ENCODE assay signal across 22 cellular contexts in genomic region chr20:59308493-59309201, GRCh38. TPM values are rescaled to one million over a fixed set of nuclear protein-coding genes. Genes with fewer than 3 reads are reported as not detected.
A peak's percentile ranks its signal among the peaks of the same experiment; 100 is the strongest.
DNase-seq lines count a peak whose midpoint lies in the region; ATAC-seq, FAIRE-seq and TF ChIP-seq lines count a peak whose summit lies in the region.
"Had no signal": no experiment of that assay in that cellular context is flagged by ENCODE, and none has a peak within 500 bp of the region (broad histone marks: within the 10 kb centered on the region; RNA-seq: fewer than 3 reads in every experiment).

No MANE protein-coding gene starts in this region.

- H3K27me3 ChIP-seq in small intestine (ENCODE audit: control insufficient read depth in 2 of 2, insufficient read depth in 2 of 2, low read length in 2 of 2) (peaks cover 0 to 5% of the 10 kb centered on the region in 2 donors), heart left ventricle (peaks cover 0 to 36% (median 11%) of the 10 kb centered on the region in 9 donors)

- H3K9me3 Mint-ChIP-seq in activated CD4-positive, alpha-beta T cell treated with anti-CD3 and anti-CD28 coated beads, Interleukin-2, amount 10 ng/mL, durations not matched to agents 7 days and 5 days = no peaks in the 10 kb centered on the region
- no peaks in the 10 kb centered on the region for H3K9me3 Mint-ChIP-seq in activated CD4-positive, alpha-beta T cell treated with anti-CD3 and anti-CD28 coated beads for 36 hours (ENCODE audit: low read depth)

- no peak for TF ChIP-seq POLR2A in GM18505 (IDR thresholded peaks at IDR 0.05; ENCODE audit: borderline replicate concordance, extremely low read depth, insufficient read depth, insufficient read length)
- TF ChIP-seq POLR2A in heart left ventricle (IDR thresholded peaks at IDR 0.05) = no peak

- H3K4me3 ChIP-seq in small intestine (ENCODE audit: low read depth in 1 of 2, low read length in 2 of 2) (no peak overlapping the region), heart left ventricle (no peak overlapping the region)
- H3K4me3 ChIP-seq: BLaER1 treated with 17β-estradiol and CSF1 and Interleukin-3, amounts not matched to agents 10 nM and 100 nM had no signal

- POLR2A ChIA-PET in activated CD4-positive, alpha-beta T cell treated with anti-CD3 and anti-CD28 coated beads, Interleukin-2, amount 10 ng/mL, durations not matched to agents 7 days and 5 days (lab: Charles Lee) = interaction anchor here (0.7 kb wide), 1 partner anchor 34 kb away, joined by 3 read pairs; no protein-coding TSS in a partner anchor
- POLR2A ChIA-PET in activated CD4-positive, alpha-beta T cell treated with anti-CD3 and anti-CD28 coated beads for 36 hours (lab: Charles Lee) = no interaction called here

- CTCF ChIA-PET in activated CD4-positive, alpha-beta T cell treated with anti-CD3 and anti-CD28 coated beads, Interleukin-2, amount 10 ng/mL, durations not matched to agents 7 days and 5 days (lab: Charles Lee) = no interaction called here
- CTCF ChIA-PET in activated CD4-positive, alpha-beta T cell treated with anti-CD3 and anti-CD28 coated beads for 36 hours (lab: Charles Lee) = no interaction called here

- no peak for DNase-seq in activated CD4-positive, alpha-beta T cell treated with anti-CD3 and anti-CD28 coated beads, Interleukin-2, amount 10 ng/mL, durations not matched to agents 7 days and 5 days
- DNase-seq in activated CD4-positive, alpha-beta T cell treated with anti-CD3 and anti-CD28 coated beads for 36 hours = no peak
- DNase-seq in SW480 (ENCODE audit: low spot score) = peak; percentile 51
- peak; percentile 70 for DNase-seq in islet precursor cell
- peak; percentile 97 for DNase-seq in small intestine
- DNase-seq in heart left ventricle = no peak
- DNase-seq: COR-L47, DMS53, Karpas-422, NCI-H1105 treated with DMSO at 0.1 percent for 48 hours, NCI-H187, NCI-H2171, NCI-H774 had no signal

- peaks cover 23% of the 10 kb centered on the region for H3K4me1 Mint-ChIP-seq in activated CD4-positive, alpha-beta T cell treated with anti-CD3 and anti-CD28 coated beads, Interleukin-2, amount 10 ng/mL, durations not matched to agents 7 days and 5 days
- peaks cover 4% of the 10 kb centered on the region for H3K4me1 Mint-ChIP-seq in activated CD4-positive, alpha-beta T cell treated with anti-CD3 and anti-CD28 coated beads for 36 hours

- no peaks in the 10 kb centered on the region for H3K9me3 ChIP-seq in small intestine (ENCODE audit: control insufficient read depth, low read depth)
- no peaks in the 10 kb centered on the region for H3K9me3 ChIP-seq in heart left ventricle
- H3K9me3 ChIP-seq: BLaER1 treated with 17β-estradiol and CSF1 and Interleukin-3, amounts not matched to agents 10 nM and 100 nM had no signal

- no peaks in the 10 kb centered on the region for H3K36me3 Mint-ChIP-seq in activated CD4-positive, alpha-beta T cell treated with anti-CD3 and anti-CD28 coated beads, Interleukin-2, amount 10 ng/mL, durations not matched to agents 7 days and 5 days (ENCODE audit: low read depth)
- H3K36me3 Mint-ChIP-seq in activated CD4-positive, alpha-beta T cell treated with anti-CD3 and anti-CD28 coated beads for 36 hours (ENCODE audit: low read depth) = no peaks in the 10 kb centered on the region

- no peak for FAIRE-seq in small intestine (lab: Jason Lieb, UNC)
- FAIRE-seq: GM12891, GM19239 had no signal

- H3K36me3 ChIP-seq in small intestine (ENCODE audit: control insufficient read depth in 2 of 2, insufficient read depth in 2 of 2, low read length in 2 of 2) = no peaks in the 10 kb centered on the region
- no peaks in the 10 kb centered on the region for H3K36me3 ChIP-seq in heart left ventricle
- H3K36me3 ChIP-seq: BLaER1 treated with 17β-estradiol and CSF1 and Interleukin-3, amounts not matched to agents 10 nM and 100 nM had no signal

- peak overlapping the region; percentile 25 for H3K27ac Mint-ChIP-seq in activated CD4-positive, alpha-beta T cell treated with anti-CD3 and anti-CD28 coated beads, Interleukin-2, amount 10 ng/mL, durations not matched to agents 7 days and 5 days
- no peak overlapping the region for H3K27ac Mint-ChIP-seq in activated CD4-positive, alpha-beta T cell treated with anti-CD3 and anti-CD28 coated beads for 36 hours

- no peak for TF ChIP-seq CTCF in heart left ventricle (IDR thresholded peaks at IDR 0.05)

- peaks cover 15 to 17% of the 10 kb centered on the region in 2 donors for H3K4me1 ChIP-seq in small intestine (ENCODE audit: control insufficient read depth in 2 of 2, insufficient read depth in 1 of 2, low read depth in 1 of 2, low read length in 1 of 2)
- no peaks in the 10 kb centered on the region for H3K4me1 ChIP-seq in heart left ventricle

- H3K27ac ChIP-seq in small intestine (ENCODE audit: low read depth in 1 of 2, low read length in 1 of 2) (peak overlapping the region; percentile 79 to 86), heart left ventricle (no peak overlapping the region)
- H3K27ac ChIP-seq: 22Rv1; BLaER1 treated with 17β-estradiol and CSF1 and Interleukin-3, amounts not matched to agents 10 nM and 100 nM; HL-60 had no signal

- H3K27me3 Mint-ChIP-seq in activated CD4-positive, alpha-beta T cell treated with anti-CD3 and anti-CD28 coated beads, Interleukin-2, amount 10 ng/mL, durations not matched to agents 7 days and 5 days = peaks cover 19% of the 10 kb centered on the region
- peaks cover 4% of the 10 kb centered on the region for H3K27me3 Mint-ChIP-seq in activated CD4-positive, alpha-beta T cell treated with anti-CD3 and anti-CD28 coated beads for 36 hours

- H3K4me3 Mint-ChIP-seq in activated CD4-positive, alpha-beta T cell treated with anti-CD3 and anti-CD28 coated beads, Interleukin-2, amount 10 ng/mL, durations not matched to agents 7 days and 5 days = no peak overlapping the region
- H3K4me3 Mint-ChIP-seq in activated CD4-positive, alpha-beta T cell treated with anti-CD3 and anti-CD28 coated beads for 36 hours = no peak overlapping the region

- 13 to 53% (median 26%) methylated on average over 10 of the region's 10 CpGs for WGBS in small intestine, 3 donors
- 55 to 66% (median 61%) methylated on average over 10 of the region's 10 CpGs for WGBS in heart left ventricle, 4 donors

- intact Hi-C loops in activated CD4-positive, alpha-beta T cell treated with anti-CD3 and anti-CD28 coated beads for 36 hours (cut with DNase I, micrococcal nuclease) = no loop called here
- intact Hi-C loops in heart left ventricle (cut with DNase I) = no loop called here

- no peak for ATAC-seq in activated CD4-positive, alpha-beta T cell treated with anti-CD3 and anti-CD28 coated beads for 36 hours
- ATAC-seq in GM18505 (IDR thresholded peaks at IDR 0.05; ENCODE audit: unreplicated experiment) (no peak), heart left ventricle (no peak), HG02885 (IDR thresholded peaks at IDR 0.05; ENCODE audit: poor library complexity, unreplicated experiment) (no peak)
- ATAC-seq: Right ventricle myocardium inferior had no signal

RNA-seq across cellular contexts. Expression of gene EDN3, which starts 8.2 kb away (rescaled TPM):
- under 1 TPM; 0.10 to 0.22 TPM for total RNA-seq in activated CD4-positive, alpha-beta T cell treated with anti-CD3 and anti-CD28 coated beads, Interleukin-2, amount 10 ng/mL, durations not matched to agents 7 days and 5 days
- total RNA-seq in activated CD4-positive, alpha-beta T cell treated with anti-CD3 and anti-CD28 coated beads for 36 hours = under 1 TPM in 1 of 2 experiments, not detected in 1; 0.11 TPM
- 10 to 100 TPM; 10.8 to 58.4 (median 54.3) TPM for polyA plus RNA-seq in small intestine
- total RNA-seq in heart left ventricle = under 1 TPM in 1 of 9 donors, not detected in 8; 0.17 TPM
- under 1 TPM in 1 of 2 donors, not detected in 1; 0.07 TPM for polyA plus RNA-seq in heart left ventricle
- total RNA-seq: NCI-H460, Right ventricle myocardium inferior had no signal

Comparison
In these comparisons a context has a peak if more than half of its experiments do, and no peak if none do; other contexts are left out.
1. DNase-seq: peak in SW480 (single experiment), islet precursor cell (single experiment) and small intestine (single experiment); none in activated CD4-positive, alpha-beta T cell treated with anti-CD3 and anti-CD28 coated beads, Interleukin-2, amount 10 ng/mL, durations not matched to agents 7 days and 5 days (single experiment), activated CD4-positive, alpha-beta T cell treated with anti-CD3 and anti-CD28 coated beads for 36 hours (single experiment) and heart left ventricle (0 of 5).
2. H3K27ac ChIP-seq: peak in small intestine (2 of 2); none in heart left ventricle (0 of 12).